16 cellular contexts compared by ENCODE assay signal in genomic region chr4:122329876-122330595, GRCh38. TPM values are rescaled to one million over a fixed set of nuclear protein-coding genes. Genes with fewer than 3 reads are reported as not detected.
DNase-seq lines count a peak whose midpoint lies in the region; ATAC-seq and TF ChIP-seq lines count a peak whose summit lies in the region.
"Had no signal": no experiment of that assay in that cellular context is flagged by ENCODE, and none has a peak within 500 bp of the region (broad histone marks: within the 10 kb centered on the region; RNA-seq: fewer than 3 reads in every experiment).

No MANE protein-coding gene starts in this region.

- H2AFZ ChIP-seq in trophoblast cell (ENCODE audit: insufficient read depth, low read length, poor library complexity): no peak overlapping the region

- no peak overlapping the region for H3K9ac ChIP-seq in trophoblast cell (ENCODE audit: low read length)

- no peaks in the 10 kb centered on the region for H3K79me1 ChIP-seq in trophoblast cell (ENCODE audit: low read length)

- no peak overlapping the region for H2BK5ac ChIP-seq in trophoblast cell (ENCODE audit: low read depth, low read length, poor library complexity)

- no peaks in the 10 kb centered on the region for H3K9me3 Mint-ChIP-seq in Caco-2 (ENCODE audit: unreplicated experiment)
- H3K9me3 Mint-ChIP-seq in activated naive CD4-positive, alpha-beta T cell treated with anti-CD3 and anti-CD28 coated beads, Interleukin-2, amount 50 U/mL, for 72 hours: no peaks in the 10 kb centered on the region
- H3K9me3 Mint-ChIP-seq: CD4-positive, alpha-beta T cell had no signal

- no peak overlapping the region for H3K4me3 Mint-ChIP-seq in Caco-2 (ENCODE audit: unreplicated experiment)
- H3K4me3 Mint-ChIP-seq: CD4-positive, alpha-beta T cell had no signal

- no peak overlapping the region for H3K18ac ChIP-seq in trophoblast cell (ENCODE audit: low read length)

- H3K4me2 ChIP-seq in trophoblast cell (ENCODE audit: low read length): no peak overlapping the region

- ATAC-seq in heart left ventricle: no peak
- no peak for ATAC-seq in activated naive CD4-positive, alpha-beta T cell treated with anti-CD3 and anti-CD28 coated beads, Interleukin-2, amount 50 U/mL, for 72 hours
- ATAC-seq: gastrocnemius medialis had no signal

- H3K9me3 ChIP-seq in trophoblast cell (ENCODE audit: insufficient read depth, low read depth, low read length) (no peaks in the 10 kb centered on the region), Caco-2 (no peaks in the 10 kb centered on the region), heart left ventricle (no peaks in the 10 kb centered on the region)
- H3K9me3 ChIP-seq: gastrocnemius medialis had no signal

- no peak overlapping the region for H4K12ac ChIP-seq in trophoblast cell (ENCODE audit: low read depth, low read length)

- no peak overlapping the region for H3K4ac ChIP-seq in trophoblast cell (ENCODE audit: low read depth, low read length)

- POLR2A ChIA-PET in Caco-2 (lab: Charles Lee): no interaction called here

- no peak overlapping the region for H3K23ac ChIP-seq in trophoblast cell (ENCODE audit: low read length)

- no peaks in the 10 kb centered on the region for H3K4me1 ChIP-seq in trophoblast cell (ENCODE audit: control insufficient read depth in 1 of 2, insufficient read depth in 2 of 2, low read length in 2 of 2)
- H3K4me1 ChIP-seq in Caco-2: no peaks in the 10 kb centered on the region
- H3K4me1 ChIP-seq in heart left ventricle: no peaks in the 10 kb centered on the region
- H3K4me1 ChIP-seq: gastrocnemius medialis had no signal

- BruUV-seq in Caco-2 (replicated peaks; lab: Mats Ljungman, UMichigan): no TSS peak

- TF ChIP-seq POLR2A in heart left ventricle (IDR thresholded peaks at IDR 0.05): no peak

- no peak overlapping the region for H2BK12ac ChIP-seq in trophoblast cell (ENCODE audit: low read length)

- no peaks in the 10 kb centered on the region for H3K79me2 ChIP-seq in trophoblast cell (ENCODE audit: control insufficient read depth, insufficient read depth, low read length, poor library complexity)

- H3K4me3 ChIP-seq in trophoblast cell (ENCODE audit: low read depth, low read length) (no peak overlapping the region), Caco-2 (ENCODE audit: low read depth, low read length) (no peak overlapping the region), heart left ventricle (no peak overlapping the region)
- H3K4me3 ChIP-seq: gastrocnemius medialis had no signal

- no peaks in the 10 kb centered on the region for H3K27me3 Mint-ChIP-seq in Caco-2 (ENCODE audit: insufficient read depth, unreplicated experiment)
- H3K27me3 Mint-ChIP-seq: CD4-positive, alpha-beta T cell had no signal

- WGBS in trophoblast cell (ENCODE audit: extremely low coverage, insufficient coverage, insufficient read length): no CpG with 5 or more reads among the region's 3 CpGs
- WGBS in heart left ventricle, 4 donors: 83 to 87% (median 85%) methylated on average over 3 of the region's 3 CpGs

- H2BK120ac ChIP-seq in trophoblast cell (ENCODE audit: insufficient read depth, low read length, poor library complexity): no peak overlapping the region

- peaks cover 3% of the 10 kb centered on the region for H3K36me3 Mint-ChIP-seq in Caco-2 (ENCODE audit: insufficient read depth, unreplicated experiment)
- peaks cover 5 to 11% of the 10 kb centered on the region in 2 donors for H3K36me3 Mint-ChIP-seq in activated naive CD4-positive, alpha-beta T cell treated with anti-CD3 and anti-CD28 coated beads, Interleukin-2, amount 50 U/mL, for 72 hours

- CTCF ChIA-PET in Caco-2 (lab: Charles Lee): no interaction called here

- no peak for TF ChIP-seq CTCF in VCaP (conservative IDR thresholded peaks at IDR 0.05)
- TF ChIP-seq CTCF in Caco-2 (IDR thresholded peaks at IDR 0.05; ENCODE audit: insufficient read depth in 1 of 2, low read depth in 1 of 2, low read length in 1 of 2, severe bottlenecking in 1 of 2, unreplicated experiment in 1 of 2): no peak
- no peak for TF ChIP-seq CTCF in heart left ventricle (IDR thresholded peaks at IDR 0.05)

- H3K27ac Mint-ChIP-seq in Caco-2 (ENCODE audit: unreplicated experiment): no peak overlapping the region
- H3K27ac Mint-ChIP-seq in activated naive CD4-positive, alpha-beta T cell treated with anti-CD3 and anti-CD28 coated beads, Interleukin-2, amount 50 U/mL, for 72 hours: no peak overlapping the region
- H3K27ac Mint-ChIP-seq: CD4-positive, alpha-beta T cell had no signal

- H3K27me3 ChIP-seq in trophoblast cell (ENCODE audit: insufficient read depth, low read length): no peaks in the 10 kb centered on the region
- no peaks in the 10 kb centered on the region for H3K27me3 ChIP-seq in Caco-2 (replicated peaks; ENCODE audit: control insufficient read depth, insufficient read depth, low read length)
- no peaks in the 10 kb centered on the region for H3K27me3 ChIP-seq in heart left ventricle
- H3K27me3 ChIP-seq: gastrocnemius medialis had no signal

- H4K91ac ChIP-seq in trophoblast cell (ENCODE audit: low read depth, low read length): no peak overlapping the region

- no peaks in the 10 kb centered on the region for H3K4me1 Mint-ChIP-seq in Caco-2 (ENCODE audit: low read depth, unreplicated experiment)

- H3K36me3 ChIP-seq in trophoblast cell (ENCODE audit: control insufficient read depth in 1 of 2, insufficient read depth in 2 of 2, low read length in 2 of 2) (peaks cover 0 to 3% of the 10 kb centered on the region in 2 experiments), Caco-2 (ENCODE audit: control insufficient read depth, insufficient read depth, low read length) (no peaks in the 10 kb centered on the region), heart left ventricle (peaks cover 0 to 92% (median 80%) of the 10 kb centered on the region in 9 donors)

- intact Hi-C loops in Caco-2 (cut with micrococcal nuclease; ENCODE audit: unreplicated experiment) (no loop called here), heart left ventricle (cut with DNase I) (no loop called here)

- H3K27ac ChIP-seq in VCaP (peak overlapping the region; percentile 25; the same call in 1 of the 2 replicates), trophoblast cell (ENCODE audit: low read depth, low read length) (no peak overlapping the region), heart left ventricle (no peak overlapping the region)
- H3K27ac ChIP-seq: gastrocnemius medialis had no signal

- DNase-seq in GM03348 (ENCODE audit: low spot score) (peak; percentile 21), fibroblast of gingiva (ENCODE audit: low read depth) (peak; percentile 21), trophoblast cell (peak; percentile 32 to 84), hypothalamus (lab: John Stamatoyannopoulos, UW) (no peak), Caco-2 (no peak), heart left ventricle (no peak)
- DNase-seq in activated naive CD4-positive, alpha-beta T cell treated with anti-CD3 and anti-CD28 coated beads, Interleukin-2, amount 50 U/mL, for 72 hours (ENCODE audit: low spot score in 2 of 2): no peak
- DNase-seq: activated gamma-delta T cell; CD4-positive, alpha-beta T cell; effector memory CD4-positive, alpha-beta T cell; gastrocnemius medialis; NCI-H1105; NCI-H2227 treated with DMSO at 0.1 percent for 48 hours; nucleus accumbens; stimulated activated CD4-positive, alpha-beta T cell treated with anti-CD3 and anti-CD28 coated beads, Interleukin-4, amount 100 ng/mL, for 4 hours had no signal

- H3K14ac ChIP-seq in trophoblast cell (ENCODE audit: low read length): no peak overlapping the region

- no peak overlapping the region for H4K8ac ChIP-seq in trophoblast cell (ENCODE audit: low read depth, low read length)

- no peak overlapping the region for H2AK5ac ChIP-seq in trophoblast cell (ENCODE audit: low read length)

RNA-seq across cellular contexts. Expression of gene ADAD1, which starts 48.8 kb away (rescaled TPM):
- not detected in 2 replicates for polyA plus RNA-seq in trophoblast cell (2013)
- total RNA-seq in Caco-2 (2022): not detected in 2 replicates
- total RNA-seq in heart left ventricle: not detected
- not detected for polyA plus RNA-seq in heart left ventricle
- total RNA-seq in activated naive CD4-positive, alpha-beta T cell treated with anti-CD3 and anti-CD28 coated beads, Interleukin-2, amount 50 U/mL, for 72 hours: not detected
- total RNA-seq: CD4-positive, alpha-beta T cell; gastrocnemius medialis had no signal

Comparison
In these comparisons a context has a peak if more than half of its experiments do, and no peak if none do; other contexts are left out.
1. DNase-seq: peak in GM03348 (single experiment), fibroblast of gingiva (single experiment) and trophoblast cell (2 of 2); none in hypothalamus (0 of 51), Caco-2 (0 of 2), heart left ventricle (0 of 5) and activated naive CD4-positive, alpha-beta T cell treated with anti-CD3 and anti-CD28 coated beads, Interleukin-2, amount 50 U/mL, for 72 hours (0 of 2).